ENCODE assay signal across 8 cellular contexts in the genomic region with DNA sequence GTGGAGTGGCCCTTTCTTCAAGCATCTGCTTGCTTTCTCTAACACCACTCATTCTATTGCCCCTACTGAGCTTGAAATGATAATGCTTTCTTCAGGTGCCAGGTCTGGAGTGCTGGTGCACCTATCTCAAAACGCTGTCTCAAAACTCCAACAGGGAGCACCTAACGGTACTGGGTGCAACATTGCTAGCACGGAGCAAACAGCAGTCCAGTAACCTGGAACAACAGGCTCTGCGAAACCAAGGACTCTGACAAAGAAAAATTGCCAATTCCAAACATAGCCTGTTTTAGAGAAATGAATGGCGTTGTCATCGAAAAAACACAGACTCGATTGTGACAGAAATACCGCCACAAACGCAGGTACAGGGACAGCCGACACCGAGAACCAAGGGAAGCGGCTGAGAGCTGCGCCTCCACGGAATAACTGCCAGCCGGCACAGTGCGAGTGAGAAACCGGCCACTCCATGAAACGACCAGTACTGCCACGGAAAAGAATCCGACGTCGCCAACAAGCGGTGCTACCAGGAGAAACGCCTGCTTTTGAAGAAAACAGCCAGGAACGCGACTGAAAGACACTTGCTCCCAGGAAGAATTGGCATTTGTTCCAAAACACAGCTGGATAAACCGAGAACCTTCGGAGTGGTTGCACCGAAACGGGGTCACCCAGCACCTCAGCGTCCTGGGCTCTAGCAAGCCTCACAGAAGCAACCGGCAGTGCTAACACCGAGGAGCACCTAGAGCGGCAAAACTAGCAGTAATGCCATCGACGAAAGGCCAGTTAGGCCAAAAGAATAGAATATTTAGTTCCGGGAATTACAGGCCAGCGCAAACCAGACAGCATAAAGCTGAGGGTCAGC. TPM values are rescaled to one million over a fixed set of nuclear protein-coding genes. Genes with fewer than 3 reads are reported as not detected.
DNase-seq lines count a peak whose midpoint lies in the region; ATAC-seq and TF ChIP-seq lines count a peak whose summit lies in the region.

No MANE protein-coding gene starts in this region.

- peak overlapping the region; percentile 90 for H3K4me3 ChIP-seq in Loucy (ENCODE audit: low read length, poor library complexity, severe bottlenecking)

- H3K36me3 ChIP-seq in Loucy (ENCODE audit: insufficient read depth, low read length) = no peaks in the 10 kb centered on the region

- no peaks in the 10 kb centered on the region for H3K9me3 ChIP-seq in Loucy (ENCODE audit: insufficient read depth, low read depth, low read length)

- H3K9me2 ChIP-seq in Loucy (replicated peaks; ENCODE audit: low read depth, low read length) = no peaks in the 10 kb centered on the region

- H3K36me3 Mint-ChIP-seq in dendritic cell treated with granulocyte-macrophage colony-stimulating factor and Interleukin-4, amounts not matched to agents 40 ng/mL and 50 ng/mL, for 4 days (ENCODE audit: low read depth) = peaks cover 3% of the 10 kb centered on the region
- no peaks in the 10 kb centered on the region for H3K36me3 Mint-ChIP-seq in mesothelial cell of epicardium

- H3K4me1 ChIP-seq in Loucy (ENCODE audit: insufficient read depth, low read length, poor library complexity, severe bottlenecking) = peaks cover 33% of the 10 kb centered on the region

- peaks cover 92% of the 10 kb centered on the region for H3K79me2 ChIP-seq in Loucy (ENCODE audit: insufficient read depth, low read length)

- H3K27ac Mint-ChIP-seq in dendritic cell treated with granulocyte-macrophage colony-stimulating factor and Interleukin-4, amounts not matched to agents 40 ng/mL and 50 ng/mL, for 4 days = peak overlapping the region; percentile 100
- peak overlapping the region; percentile 67 for H3K27ac Mint-ChIP-seq in mesothelial cell of epicardium

- H3K4me3 Mint-ChIP-seq in dendritic cell treated with granulocyte-macrophage colony-stimulating factor and Interleukin-4, amounts not matched to agents 40 ng/mL and 50 ng/mL, for 4 days = peak overlapping the region; percentile 71
- peak overlapping the region; percentile 30 for H3K4me3 Mint-ChIP-seq in mesothelial cell of epicardium

- H3K27me3 Mint-ChIP-seq in dendritic cell treated with granulocyte-macrophage colony-stimulating factor and Interleukin-4, amounts not matched to agents 40 ng/mL and 50 ng/mL, for 4 days = no peaks in the 10 kb centered on the region
- peaks cover 87% of the 10 kb centered on the region for H3K27me3 Mint-ChIP-seq in mesothelial cell of epicardium (ENCODE audit: low read depth)

- H3K4me1 Mint-ChIP-seq in dendritic cell treated with granulocyte-macrophage colony-stimulating factor and Interleukin-4, amounts not matched to agents 40 ng/mL and 50 ng/mL, for 4 days (ENCODE audit: low read depth) = peaks cover 39% of the 10 kb centered on the region
- H3K4me1 Mint-ChIP-seq in mesothelial cell of epicardium = peaks cover 26% of the 10 kb centered on the region

- H3F3A ChIP-seq in Loucy (ENCODE audit: low read depth) = peaks cover 20% of the 10 kb centered on the region

- peak overlapping the region; percentile 87 for H3K4me2 ChIP-seq in Loucy (ENCODE audit: low read depth, low read length, poor library complexity, severe bottlenecking)

- peak overlapping the region; percentile 96 for H3K9ac ChIP-seq in Loucy (ENCODE audit: low read depth, low read length, poor library complexity, severe bottlenecking)

- H2AFZ ChIP-seq in Loucy (ENCODE audit: low read length) = no peak overlapping the region

- intact Hi-C loops in dendritic cell treated with granulocyte-macrophage colony-stimulating factor and Interleukin-4, amounts not matched to agents 40 ng/mL and 50 ng/mL, for 4 days (cut with micrococcal nuclease) = no loop called here

- peak overlapping the region; percentile 99 for H3K27ac ChIP-seq in 22Rv1

- peaks cover 13% of the 10 kb centered on the region for H3K27me3 ChIP-seq in Loucy (ENCODE audit: insufficient read depth, low read length, poor library complexity, severe bottlenecking)

- DNase-seq in mesothelial cell of epicardium (ENCODE audit: low spot score in 2 of 2, unreplicated experiment in 2 of 2) (no peak), NCI-H187 treated with DMSO at 0.1 percent for 48 hours (lab: John Stamatoyannopoulos, UW) (no peak), SK-N-DZ (ENCODE audit: low spot score) (no peak)
- no peak for DNase-seq in stimulated activated CD8-positive, alpha-beta memory T cell treated with anti-CD3 and anti-CD28 coated beads, Interleukin-4, amount 100 ng/mL, for 48 hours

- H3K9me3 Mint-ChIP-seq in dendritic cell treated with granulocyte-macrophage colony-stimulating factor and Interleukin-4, amounts not matched to agents 40 ng/mL and 50 ng/mL, for 4 days = no peaks in the 10 kb centered on the region
- no peaks in the 10 kb centered on the region for H3K9me3 Mint-ChIP-seq in mesothelial cell of epicardium

- TF ChIP-seq CTCF in 22Rv1 (IDR thresholded peaks at IDR 0.05) = no peak
- peak; percentile 19; the same call in 1 of the 2 replicates for TF ChIP-seq CTCF in Loucy (conservative IDR thresholded peaks at IDR 0.05; ENCODE audit: low read length)
- no peak for TF ChIP-seq CTCF in mesothelial cell of epicardium (IDR thresholded peaks at IDR 0.05; ENCODE audit: unreplicated experiment)

- no peak for ATAC-seq in GM21381 (IDR thresholded peaks at IDR 0.05; ENCODE audit: unreplicated experiment)

- peaks cover 22% of the 10 kb centered on the region for H4K20me1 ChIP-seq in Loucy (ENCODE audit: insufficient read depth, low read length, poor library complexity, severe bottlenecking)

RNA-seq across cellular contexts. Expression of a gene that starts 3.0 kb away (rescaled TPM):
- 1.4 to 1.9 TPM (median 1.7 TPM) in 3 replicates for total RNA-seq in mesothelial cell of epicardium
- polyA plus RNA-seq in SK-N-DZ (2014; cell fraction: cytosol; rRNA removed) = 0.16 and 0.74 TPM in 2 replicates
- 1.0 and 1.2 TPM in 2 replicates for polyA plus RNA-seq in SK-N-DZ (2014; cell fraction: nucleus; rRNA removed)
